In the genomic region with DNA sequence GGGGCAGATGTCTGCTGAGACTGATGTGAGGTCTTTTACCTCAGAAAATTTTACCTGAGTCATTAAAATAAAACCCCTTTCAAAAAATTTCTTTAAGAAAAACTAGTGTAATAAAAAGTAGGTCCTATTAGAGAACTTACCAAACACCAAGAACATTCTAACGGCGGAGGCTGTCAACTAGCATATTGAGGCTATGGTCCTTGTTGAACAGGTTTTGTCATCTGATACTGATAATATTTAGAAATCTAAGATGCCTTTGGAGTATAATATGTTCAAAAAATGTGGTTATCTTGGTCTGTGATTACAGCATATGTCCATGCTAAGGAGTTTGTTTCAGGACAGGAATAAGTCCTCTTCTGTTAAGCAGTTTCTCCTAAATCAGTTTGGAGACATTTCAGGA, we compare ENCODE assay signal across 27 cellular contexts.
"Had no signal": no experiment of that assay in that cellular context is flagged by ENCODE, and none has a peak within 500 bp of the region (broad histone marks: within the 10 kb centered on the region; RNA-seq: fewer than 3 reads in every experiment).

No MANE protein-coding gene starts in this region.

- H3K27ac ChIP-seq: ascending aorta, body of pancreas, Peyer's patch, SJSA1 had no signal

- H3K4me1 ChIP-seq: body of pancreas, Peyer's patch, SJSA1 had no signal

- ATAC-seq: activated CD8-positive, alpha-beta memory T cell treated with anti-CD3 and anti-CD28 coated beads, Interleukin-2, amount 10 ng/mL, durations not matched to agents 7 days and 5 days; activated naive CD4-positive, alpha-beta T cell treated with anti-CD3 and anti-CD28 coated beads, Interleukin-2, amount 50 U/mL, for 72 hours; activated naive CD8-positive, alpha-beta T cell treated with anti-CD3 and anti-CD28 coated beads, Interleukin-2, amount 50 U/mL, for 24 hours; body of pancreas; SK-N-SH treated with all-trans-retinoic acid at 6 μM for 48 hours; WTC11 had no signal

- H3K36me3 ChIP-seq: MG63, SJSA1 had no signal

- H3K9me3 ChIP-seq: ascending aorta, body of pancreas, MG63, Peyer's patch, SJSA1 had no signal

- H3K4me3 ChIP-seq: ascending aorta, body of pancreas, MG63, Peyer's patch, SJSA1 had no signal

- H3K27me3 ChIP-seq: ascending aorta, body of pancreas, MG63, Peyer's patch, SJSA1 had no signal

- DNase-seq: activated CD4-positive, alpha-beta T cell treated with anti-CD3 and anti-CD28 coated beads for 48 hours; activated CD4-positive, alpha-beta T cell treated with anti-CD3 and anti-CD28 coated beads, Interleukin-2, amount 50 U/mL, for 48 hours; activated CD4-positive, CD25-positive, alpha-beta regulatory T cell treated with anti-CD3 and anti-CD28 coated beads, Interleukin-2, amount 50 U/mL, for 72 hours; activated CD8-positive, alpha-beta memory T cell treated with anti-CD3 and anti-CD28 coated beads, Interleukin-2, amount 10 ng/mL, durations not matched to agents 7 days and 5 days; activated effector memory CD4-positive, alpha-beta T cell treated with Interleukin-2 at 50 U/mL for 16 hours; activated naive CD4-positive, alpha-beta T cell; activated naive CD8-positive, alpha-beta T cell treated with anti-CD3 and anti-CD28 coated beads, Interleukin-2, amount 50 U/mL, for 24 hours; activated T-cell treated with anti-CD3 and anti-CD28 coated beads, Interleukin-2, amount 50 U/mL, for 24 hours; amniotic stem cell; body of pancreas; MG63; MV-4-11; NCI-H1092 treated with DMSO at 0.1 percent for 48 hours; NCI-H1417 treated with DMSO at 0.1 percent for 48 hours; NCI-H1694; NCI-H2029; NCI-H2107; NCI-H446; NCI-H524; Peyer's patch; SHP77; SW 1271 had no signal
